ENCODE assay signal across 10 cellular contexts in the genomic region with DNA sequence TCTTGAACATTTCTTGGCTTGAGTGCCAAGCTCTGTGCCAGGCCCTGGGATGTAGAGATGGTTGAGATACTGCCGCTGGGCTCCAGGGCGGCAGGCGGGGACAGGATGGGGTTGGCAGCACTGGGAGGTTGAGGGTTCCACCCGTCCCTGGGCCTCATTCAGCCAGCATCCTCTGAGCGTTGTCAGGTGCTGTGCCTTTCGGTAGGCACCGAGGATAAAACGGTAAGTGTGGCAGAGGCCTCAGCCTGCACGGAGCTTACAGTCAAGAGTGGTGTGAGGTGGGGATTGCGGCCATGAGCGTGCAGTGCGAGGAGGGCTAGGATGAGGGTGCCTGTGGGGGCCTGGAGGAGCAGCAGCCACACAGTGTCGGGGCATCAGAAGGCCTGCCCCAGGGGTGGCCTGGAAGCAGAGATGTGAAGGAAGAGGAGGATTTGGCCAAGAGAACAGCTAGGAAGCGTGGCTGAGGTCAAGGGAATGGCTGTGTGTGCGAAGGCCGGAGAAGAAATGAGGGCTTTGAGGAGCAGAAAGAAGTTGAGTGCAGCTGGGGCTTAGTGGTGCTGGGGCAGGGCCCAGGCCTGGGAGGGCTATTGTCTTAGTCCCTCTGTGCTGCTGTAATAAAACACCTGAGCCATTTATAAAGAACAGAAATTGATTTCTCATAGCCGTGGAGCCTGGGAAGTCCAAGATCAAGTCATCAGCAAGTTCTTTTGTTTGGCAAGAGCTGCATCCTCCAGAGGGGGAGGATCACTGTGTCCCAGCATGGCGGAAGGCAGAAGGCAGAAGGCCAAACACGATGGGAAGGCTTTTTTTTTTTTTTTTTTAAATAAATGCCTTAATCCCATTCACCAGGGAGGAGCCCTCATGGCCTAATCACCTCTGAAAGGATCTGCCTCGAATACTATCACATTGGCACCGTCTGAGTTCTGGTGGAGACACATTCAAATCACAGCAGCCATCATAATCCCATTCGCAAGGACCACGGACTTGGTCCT. TPM values are rescaled to one million over a fixed set of nuclear protein-coding genes. Genes with fewer than 3 reads are reported as not detected.
DNase-seq lines count a peak whose midpoint lies in the region; ATAC-seq and TF ChIP-seq lines count a peak whose summit lies in the region.
"Had no signal": no experiment of that assay in that cellular context is flagged by ENCODE, and none has a peak within 500 bp of the region (broad histone marks: within the 10 kb centered on the region; RNA-seq: fewer than 3 reads in every experiment).

No MANE protein-coding gene starts in this region.

- H3K27ac ChIP-seq in cingulate gyrus (ENCODE audit: low read depth, low read length) (peak overlapping the region; percentile 85), suprapubic skin (peak overlapping the region; percentile 58)

- no peaks in the 10 kb centered on the region for H3K27me3 ChIP-seq in suprapubic skin

- peak; percentile 57 for DNase-seq in NCI-H524 treated with DMSO at 0.1 percent for 48 hours (lab: John Stamatoyannopoulos, UW)
- DNase-seq in left lobe of liver (ENCODE audit: low spot score), result no peak
- DNase-seq in suprapubic skin (ENCODE audit: low spot score in 2 of 2), result no peak
- DNase-seq in activated CD4-positive, CD25-positive, alpha-beta regulatory T cell (lab: John Stamatoyannopoulos, UW), result no peak
- DNase-seq: activated naive CD4-positive, alpha-beta T cell treated with anti-CD3 and anti-CD28 coated beads for 36 hours; HFFc6; NCI-H2081 treated with DMSO at 0.1 percent for 48 hours had no signal

- ATAC-seq in left lobe of liver (peak; percentile 37), HG02938 (IDR thresholded peaks at IDR 0.05; ENCODE audit: unreplicated experiment) (no peak), GM21423 (IDR thresholded peaks at IDR 0.05; ENCODE audit: unreplicated experiment) (no peak)

- no peak for TF ChIP-seq CTCF in suprapubic skin (IDR thresholded peaks at IDR 0.05)

- TF ChIP-seq EP300 in suprapubic skin (IDR thresholded peaks at IDR 0.05), result no peak

- 75% methylated on average over 22 of the region's 23 CpGs for WGBS in suprapubic skin

- H3K4me1 ChIP-seq in suprapubic skin, result peaks cover 55% of the 10 kb centered on the region

- no peak for TF ChIP-seq POLR2A in suprapubic skin (IDR thresholded peaks at IDR 0.05)

- no peak overlapping the region for H3K4me3 ChIP-seq in suprapubic skin

- no peaks in the 10 kb centered on the region for H3K36me3 ChIP-seq in suprapubic skin

- no peaks in the 10 kb centered on the region for H3K9me3 ChIP-seq in suprapubic skin

RNA-seq across cellular contexts. Expression of a gene that starts 22.7 kb away (rescaled TPM):
- total RNA-seq in left lobe of liver (0.35 TPM), suprapubic skin (1 to 10 TPM; 1.3 to 3.3 (median 2.3) TPM)
- total RNA-seq: activated naive CD4-positive, alpha-beta T cell treated with anti-CD3 and anti-CD28 coated beads for 36 hours had no signal
